ENCODE assay signal across 8 cellular contexts in genomic region chr9:113993838-113994540, GRCh38.
A peak's percentile ranks its signal among the peaks of the same experiment; 100 is the strongest.
DNase-seq lines count a peak whose midpoint lies in the region; TF ChIP-seq lines count a peak whose summit lies in the region.

No MANE protein-coding gene starts in this region.

- peaks cover 0 to 1% of the 10 kb centered on the region in 2 donors for H3K27me3 Mint-ChIP-seq in CD4-positive, alpha-beta memory T cell

- H2AK5ac ChIP-seq in mesenchymal stem cell (ENCODE audit: low read length, severe bottlenecking), result no peak overlapping the region

- no peak overlapping the region for H3K23ac ChIP-seq in mesenchymal stem cell (ENCODE audit: low read length in 2 of 2)

- H2BK12ac ChIP-seq in mesenchymal stem cell (ENCODE audit: low read length in 2 of 2), result no peak overlapping the region

- no peaks in the 10 kb centered on the region for H3K9me3 ChIP-seq in mesenchymal stem cell (ENCODE audit: control insufficient read depth, low read length)
- no peaks in the 10 kb centered on the region for H3K9me3 ChIP-seq in OCI-LY7 (ENCODE audit: low read length)
- no peaks in the 10 kb centered on the region for H3K9me3 ChIP-seq in CD4-positive, alpha-beta memory T cell (ENCODE audit: control insufficient read depth in 1 of 2, low read length in 2 of 2)

- peak overlapping the region; percentile 34 for H4K91ac ChIP-seq in mesenchymal stem cell (ENCODE audit: low read length)

- peaks cover 59% of the 10 kb centered on the region for H3K79me1 ChIP-seq in mesenchymal stem cell (replicated peaks; ENCODE audit: low read length, poor library complexity, severe bottlenecking)

- no peak overlapping the region for H3K18ac ChIP-seq in mesenchymal stem cell (ENCODE audit: low read depth in 1 of 2, low read length in 2 of 2)

- peaks cover 43 to 62% of the 10 kb centered on the region in 2 experiments for H3K36me3 ChIP-seq in mesenchymal stem cell (ENCODE audit: control insufficient read depth in 1 of 2, insufficient read depth in 2 of 2, low read depth in 1 of 2, low read length in 2 of 2)
- no peaks in the 10 kb centered on the region for H3K36me3 ChIP-seq in OCI-LY7 (ENCODE audit: insufficient read depth, low read length)
- no peaks in the 10 kb centered on the region for H3K36me3 ChIP-seq in CD4-positive, alpha-beta memory T cell (ENCODE audit: insufficient read depth, low read length)

- intact Hi-C loops in OCI-LY7 (cut with micrococcal nuclease; ENCODE audit: unreplicated experiment), result no loop called here
- intact Hi-C loops in CD4-positive, alpha-beta memory T cell (cut with micrococcal nuclease), result no loop called here

- no peak overlapping the region for H3K27ac ChIP-seq in mesenchymal stem cell (ENCODE audit: low read length, poor library complexity, severe bottlenecking)
- no peak overlapping the region for H3K27ac ChIP-seq in OCI-LY7 (ENCODE audit: low read depth, low read length, poor library complexity, severe bottlenecking)
- no peak overlapping the region for H3K27ac ChIP-seq in CD4-positive, alpha-beta memory T cell (ENCODE audit: low read depth, low read length)

- CTCF ChIA-PET in OCI-LY7 (lab: Charles Lee; ENCODE audit: unreplicated experiment), result no interaction called here
- CTCF ChIA-PET in CD4-positive, alpha-beta memory T cell (lab: Charles Lee; ENCODE audit: partially characterized antibody), result no interaction called here

- WGBS in mesenchymal stem cell, result 91% methylated on average over 14 of the region's 14 CpGs

- no peaks in the 10 kb centered on the region for H4K20me1 ChIP-seq in OCI-LY7 (ENCODE audit: insufficient read depth, low read length)

- POLR2A ChIA-PET in OCI-LY7 (lab: Charles Lee), result no interaction called here
- POLR2A ChIA-PET in CD4-positive, alpha-beta memory T cell (lab: Charles Lee; ENCODE audit: partially characterized antibody), result no interaction called here

- TF ChIP-seq CTCF in OCI-LY7 (conservative IDR thresholded peaks at IDR 0.05; ENCODE audit: low read length), result no peak

- H3K4ac ChIP-seq in mesenchymal stem cell (ENCODE audit: low read depth in 1 of 2, low read length in 2 of 2), result no peak overlapping the region

- no TSS peak for BruUV-seq in OCI-LY7 (replicated peaks; lab: Mats Ljungman, UMichigan)

- H3K9me2 ChIP-seq in OCI-LY7 (ENCODE audit: insufficient read depth, low read length), result no peaks in the 10 kb centered on the region

- H2AFZ ChIP-seq in mesenchymal stem cell (ENCODE audit: low read depth, low read length) (no peak overlapping the region), OCI-LY7 (ENCODE audit: low read length) (no peak overlapping the region)

- no peak overlapping the region for H2BK15ac ChIP-seq in mesenchymal stem cell (ENCODE audit: low read depth, poor library complexity, severe bottlenecking)

- DNase-seq in AG08395 (ENCODE audit: low spot score), result peak; percentile 65
- peak; percentile 90 for DNase-seq in NCI-H1105 treated with DMSO at 0.1 percent for 48 hours (lab: John Stamatoyannopoulos, UW)
- peak; percentile 92 for DNase-seq in cerebellar nuclear complex (lab: John Stamatoyannopoulos, UW)
- no peak for DNase-seq in mesenchymal stem cell
- no peak for DNase-seq in OCI-LY7 (ENCODE audit: low spot score)
- no peak for DNase-seq in epidermal melanocyte (ENCODE audit: insufficient read length, low spot score)
- DNase-seq in CD4-positive, alpha-beta memory T cell, result no peak
- no peak for DNase-seq in NCI-H2171 (lab: John Stamatoyannopoulos, UW)

- peaks cover 0 to 4% (median 2%) of the 10 kb centered on the region in 4 donors for H3K4me1 Mint-ChIP-seq in CD4-positive, alpha-beta memory T cell

- H3K4me2 ChIP-seq in mesenchymal stem cell (ENCODE audit: low read length, poor library complexity, severe bottlenecking) (no peak overlapping the region), OCI-LY7 (ENCODE audit: low read length) (no peak overlapping the region)

- no peaks in the 10 kb centered on the region for H3K9me3 Mint-ChIP-seq in CD4-positive, alpha-beta memory T cell

- no peaks in the 10 kb centered on the region for H3K27me3 ChIP-seq in mesenchymal stem cell (ENCODE audit: control insufficient read depth in 1 of 2, insufficient read depth in 1 of 2, low read length in 2 of 2)
- no peaks in the 10 kb centered on the region for H3K27me3 ChIP-seq in CD4-positive, alpha-beta memory T cell (ENCODE audit: insufficient read depth, low read length)

- peaks cover 0 to 4% of the 10 kb centered on the region in 2 donors for H3K36me3 Mint-ChIP-seq in CD4-positive, alpha-beta memory T cell

- no peaks in the 10 kb centered on the region for H3K79me2 ChIP-seq in OCI-LY7 (ENCODE audit: insufficient read depth, low read depth, low read length)

- H3K27ac Mint-ChIP-seq in CD4-positive, alpha-beta memory T cell, result no peak overlapping the region

- H3K14ac ChIP-seq in mesenchymal stem cell (ENCODE audit: low read length in 2 of 2), result no peak overlapping the region

- H3K4me3 ChIP-seq in mesenchymal stem cell (ENCODE audit: insufficient read depth in 1 of 2, low read depth in 1 of 2, low read length in 2 of 2), result no peak overlapping the region
- no peak overlapping the region for H3K4me3 ChIP-seq in OCI-LY7 (ENCODE audit: low read depth, low read length, poor library complexity, severe bottlenecking)
- no peak overlapping the region for H3K4me3 ChIP-seq in CD4-positive, alpha-beta memory T cell (ENCODE audit: low read length in 2 of 2)

- H4K8ac ChIP-seq in mesenchymal stem cell (ENCODE audit: low read length), result no peak overlapping the region

- peaks cover 3% of the 10 kb centered on the region for H3K4me1 ChIP-seq in mesenchymal stem cell (ENCODE audit: control insufficient read depth, insufficient read depth, low read depth, low read length)
- no peaks in the 10 kb centered on the region for H3K4me1 ChIP-seq in OCI-LY7 (ENCODE audit: insufficient read depth, low read length, poor library complexity, severe bottlenecking)
- no peaks in the 10 kb centered on the region for H3K4me1 ChIP-seq in CD4-positive, alpha-beta memory T cell (ENCODE audit: insufficient read depth, low read length)

- no peak overlapping the region for H3K4me3 Mint-ChIP-seq in CD4-positive, alpha-beta memory T cell

- H2BK5ac ChIP-seq in mesenchymal stem cell (ENCODE audit: low read depth, low read length, poor library complexity, severe bottlenecking), result no peak overlapping the region

- H3K9ac ChIP-seq in mesenchymal stem cell (ENCODE audit: low read length), result no peak overlapping the region

- no peak overlapping the region for H2BK120ac ChIP-seq in mesenchymal stem cell (ENCODE audit: low read depth, low read length)

Comparison
In these comparisons a context has a peak if more than half of its experiments do, and no peak if none do; other contexts are left out.
1. DNase-seq: peak in AG08395 (single experiment), NCI-H1105 treated with DMSO at 0.1 percent for 48 hours (single experiment) and cerebellar nuclear complex (2 of 2); none in mesenchymal stem cell (single experiment), OCI-LY7 (single experiment), epidermal melanocyte (single experiment), CD4-positive, alpha-beta memory T cell (0 of 5) and NCI-H2171 (single experiment).